In the genomic region with DNA sequence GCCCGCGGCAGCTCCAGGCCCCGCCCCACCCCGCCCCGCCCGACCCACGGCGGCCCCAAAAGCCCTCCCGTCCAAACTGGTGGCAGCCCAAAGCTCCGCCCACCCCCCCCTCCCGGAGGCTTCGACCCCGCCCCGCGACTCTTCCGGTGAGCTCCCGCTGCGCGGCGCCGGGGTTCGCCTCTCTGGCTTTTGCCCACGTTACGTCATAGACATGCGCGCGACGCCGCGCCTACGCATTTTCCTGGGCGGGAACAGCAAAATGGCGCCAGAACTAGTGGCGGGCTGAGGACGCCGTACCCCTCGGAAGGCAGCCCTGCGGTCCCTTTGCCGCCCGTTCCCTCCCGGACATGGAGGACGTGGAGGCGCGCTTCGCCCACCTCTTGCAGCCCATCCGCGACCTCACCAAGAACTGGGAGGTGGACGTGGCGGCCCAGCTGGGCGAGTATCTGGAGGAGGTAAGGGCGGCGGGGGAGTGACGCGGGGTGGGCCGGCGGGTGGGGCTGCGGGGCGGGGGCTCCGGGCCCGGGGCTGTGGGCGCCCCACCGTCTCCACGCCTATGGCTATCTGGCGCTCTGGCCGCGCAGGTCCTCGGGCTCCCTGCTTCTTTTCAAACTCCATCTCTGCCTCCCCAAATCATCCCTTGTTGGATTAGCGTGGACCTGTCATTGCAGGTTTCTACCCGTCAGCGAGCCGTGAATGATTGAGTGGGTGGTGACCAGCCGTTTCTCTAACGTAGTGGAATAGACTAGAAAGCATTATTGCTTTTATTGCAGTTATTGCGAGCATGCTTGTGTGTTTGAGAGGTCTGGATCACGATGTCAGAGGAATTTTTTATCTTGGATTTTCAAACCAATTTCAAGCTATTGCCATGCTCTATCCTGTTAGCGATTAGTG, we compare ENCODE assay signal across 1 cellular context.
TF ChIP-seq lines count a peak whose summit lies in the region.

TSS of gene NCAPH2 (plus strand) at position 234 of the 894 bp plus-strand sequence. CDS start at position 348, 114 bp downstream.

TF ChIP-seq in HepG2, 621 proteins besides CTCF, POLR2A, EP300 and RAD21 (continued from another document and continues in another):
- TF ChIP-seq, protein P1, sequence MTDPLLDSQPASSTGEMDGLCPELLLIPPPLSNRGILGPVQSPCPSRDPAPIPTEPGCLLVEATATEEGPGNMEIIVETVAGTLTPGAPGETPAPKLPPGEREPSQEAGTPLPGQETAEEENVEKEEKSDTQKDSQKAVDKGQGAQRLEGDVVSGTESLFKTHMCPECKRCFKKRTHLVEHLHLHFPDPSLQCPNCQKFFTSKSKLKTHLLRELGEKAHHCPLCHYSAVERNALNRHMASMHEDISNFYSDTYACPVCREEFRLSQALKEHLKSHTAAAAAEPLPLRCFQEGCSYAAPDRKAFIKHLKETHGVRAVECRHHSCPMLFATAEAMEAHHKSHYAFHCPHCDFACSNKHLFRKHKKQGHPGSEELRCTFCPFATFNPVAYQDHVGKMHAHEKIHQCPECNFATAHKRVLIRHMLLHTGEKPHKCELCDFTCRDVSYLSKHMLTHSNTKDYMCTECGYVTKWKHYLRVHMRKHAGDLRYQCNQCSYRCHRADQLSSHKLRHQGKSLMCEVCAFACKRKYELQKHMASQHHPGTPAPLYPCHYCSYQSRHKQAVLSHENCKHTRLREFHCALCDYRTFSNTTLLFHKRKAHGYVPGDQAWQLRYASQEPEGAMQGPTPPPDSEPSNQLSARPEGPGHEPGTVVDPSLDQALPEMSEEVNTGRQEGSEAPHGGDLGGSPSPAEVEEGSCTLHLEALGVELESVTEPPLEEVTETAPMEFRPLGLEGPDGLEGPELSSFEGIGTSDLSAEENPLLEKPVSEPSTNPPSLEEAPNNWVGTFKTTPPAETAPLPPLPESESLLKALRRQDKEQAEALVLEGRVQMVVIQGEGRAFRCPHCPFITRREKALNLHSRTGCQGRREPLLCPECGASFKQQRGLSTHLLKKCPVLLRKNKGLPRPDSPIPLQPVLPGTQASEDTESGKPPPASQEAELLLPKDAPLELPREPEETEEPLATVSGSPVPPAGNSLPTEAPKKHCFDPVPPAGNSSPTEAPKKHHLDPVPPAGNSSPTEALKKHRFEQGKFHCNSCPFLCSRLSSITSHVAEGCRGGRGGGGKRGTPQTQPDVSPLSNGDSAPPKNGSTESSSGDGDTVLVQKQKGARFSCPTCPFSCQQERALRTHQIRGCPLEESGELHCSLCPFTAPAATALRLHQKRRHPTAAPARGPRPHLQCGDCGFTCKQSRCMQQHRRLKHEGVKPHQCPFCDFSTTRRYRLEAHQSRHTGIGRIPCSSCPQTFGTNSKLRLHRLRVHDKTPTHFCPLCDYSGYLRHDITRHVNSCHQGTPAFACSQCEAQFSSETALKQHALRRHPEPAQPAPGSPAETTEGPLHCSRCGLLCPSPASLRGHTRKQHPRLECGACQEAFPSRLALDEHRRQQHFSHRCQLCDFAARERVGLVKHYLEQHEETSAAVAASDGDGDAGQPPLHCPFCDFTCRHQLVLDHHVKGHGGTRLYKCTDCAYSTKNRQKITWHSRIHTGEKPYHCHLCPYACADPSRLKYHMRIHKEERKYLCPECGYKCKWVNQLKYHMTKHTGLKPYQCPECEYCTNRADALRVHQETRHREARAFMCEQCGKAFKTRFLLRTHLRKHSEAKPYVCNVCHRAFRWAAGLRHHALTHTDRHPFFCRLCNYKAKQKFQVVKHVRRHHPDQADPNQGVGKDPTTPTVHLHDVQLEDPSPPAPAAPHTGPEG (CRISPR knock-in tag; IDR thresholded peaks at IDR 0.05): no peak
- no peak for TF ChIP-seq JUN (CRISPR knock-in tag; IDR thresholded peaks at IDR 0.05)
- TF ChIP-seq ZBTB20 (CRISPR knock-in tag; IDR thresholded peaks at IDR 0.05; ENCODE audit: borderline replicate concordance, low read depth): no peak
- peak; percentile 53 for TF ChIP-seq SKI (IDR thresholded peaks at IDR 0.05; ENCODE audit: partially characterized antibody)
- TF ChIP-seq PBX2 (CRISPR knock-in tag; IDR thresholded peaks at IDR 0.05): no peak
- no peak for TF ChIP-seq CENPX (CRISPR knock-in tag; IDR thresholded peaks at IDR 0.05)
- no peak for TF ChIP-seq ZNF318 (CRISPR knock-in tag; IDR thresholded peaks at IDR 0.05)
- TF ChIP-seq U2AF2 (IDR thresholded peaks at IDR 0.05; ENCODE audit: low read depth, low read length): no peak
- TF ChIP-seq KAT8 (CRISPR knock-in tag; IDR thresholded peaks at IDR 0.05): peak; percentile 92
- TF ChIP-seq, protein P2, sequence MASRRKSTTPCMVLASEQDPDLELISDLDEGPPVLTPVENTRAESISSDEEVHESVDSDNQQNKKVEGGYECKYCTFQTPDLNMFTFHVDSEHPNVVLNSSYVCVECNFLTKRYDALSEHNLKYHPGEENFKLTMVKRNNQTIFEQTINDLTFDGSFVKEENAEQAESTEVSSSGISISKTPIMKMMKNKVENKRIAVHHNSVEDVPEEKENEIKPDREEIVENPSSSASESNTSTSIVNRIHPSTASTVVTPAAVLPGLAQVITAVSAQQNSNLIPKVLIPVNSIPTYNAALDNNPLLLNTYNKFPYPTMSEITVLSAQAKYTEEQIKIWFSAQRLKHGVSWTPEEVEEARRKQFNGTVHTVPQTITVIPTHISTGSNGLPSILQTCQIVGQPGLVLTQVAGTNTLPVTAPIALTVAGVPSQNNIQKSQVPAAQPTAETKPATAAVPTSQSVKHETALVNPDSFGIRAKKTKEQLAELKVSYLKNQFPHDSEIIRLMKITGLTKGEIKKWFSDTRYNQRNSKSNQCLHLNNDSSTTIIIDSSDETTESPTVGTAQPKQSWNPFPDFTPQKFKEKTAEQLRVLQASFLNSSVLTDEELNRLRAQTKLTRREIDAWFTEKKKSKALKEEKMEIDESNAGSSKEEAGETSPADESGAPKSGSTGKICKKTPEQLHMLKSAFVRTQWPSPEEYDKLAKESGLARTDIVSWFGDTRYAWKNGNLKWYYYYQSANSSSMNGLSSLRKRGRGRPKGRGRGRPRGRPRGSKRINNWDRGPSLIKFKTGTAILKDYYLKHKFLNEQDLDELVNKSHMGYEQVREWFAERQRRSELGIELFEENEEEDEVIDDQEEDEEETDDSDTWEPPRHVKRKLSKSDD (CRISPR knock-in tag; IDR thresholded peaks at IDR 0.05; ENCODE audit: low read depth): 0 out of 2 replicates have a peak, but pooled peaks have one; percentile 47
- TF ChIP-seq HDAC1 (CRISPR knock-in tag; IDR thresholded peaks at IDR 0.05): peak; percentile 99
- no peak for TF ChIP-seq ZNF749 (CRISPR knock-in tag; IDR thresholded peaks at IDR 0.05; ENCODE audit: borderline replicate concordance)
- TF ChIP-seq, protein P3, sequence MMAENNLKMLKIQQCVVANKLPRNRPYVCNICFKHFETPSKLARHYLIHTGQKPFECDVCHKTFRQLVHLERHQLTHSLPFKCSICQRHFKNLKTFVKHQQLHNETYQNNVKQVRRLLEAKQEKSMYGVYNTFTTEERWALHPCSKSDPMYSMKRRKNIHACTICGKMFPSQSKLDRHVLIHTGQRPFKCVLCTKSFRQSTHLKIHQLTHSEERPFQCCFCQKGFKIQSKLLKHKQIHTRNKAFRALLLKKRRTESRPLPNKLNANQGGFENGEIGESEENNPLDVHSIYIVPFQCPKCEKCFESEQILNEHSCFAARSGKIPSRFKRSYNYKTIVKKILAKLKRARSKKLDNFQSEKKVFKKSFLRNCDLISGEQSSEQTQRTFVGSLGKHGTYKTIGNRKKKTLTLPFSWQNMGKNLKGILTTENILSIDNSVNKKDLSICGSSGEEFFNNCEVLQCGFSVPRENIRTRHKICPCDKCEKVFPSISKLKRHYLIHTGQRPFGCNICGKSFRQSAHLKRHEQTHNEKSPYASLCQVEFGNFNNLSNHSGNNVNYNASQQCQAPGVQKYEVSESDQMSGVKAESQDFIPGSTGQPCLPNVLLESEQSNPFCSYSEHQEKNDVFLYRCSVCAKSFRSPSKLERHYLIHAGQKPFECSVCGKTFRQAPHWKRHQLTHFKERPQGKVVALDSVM (CRISPR knock-in tag; IDR thresholded peaks at IDR 0.05): no peak
- no peak for TF ChIP-seq ZMAT5 (CRISPR knock-in tag; IDR thresholded peaks at IDR 0.05; ENCODE audit: borderline replicate concordance, low read depth)
- TF ChIP-seq NFKB2 (CRISPR knock-in tag; IDR thresholded peaks at IDR 0.05; ENCODE audit: borderline replicate concordance): peak; percentile 86; the same call in 1 of the 2 replicates
- TF ChIP-seq PRPF4 (IDR thresholded peaks at IDR 0.05; ENCODE audit: low read depth, low read length, poor library complexity, severe bottlenecking): no peak
- peak; percentile 60 for TF ChIP-seq MED8 (CRISPR knock-in tag; IDR thresholded peaks at IDR 0.05; ENCODE audit: insufficient replicate concordance)
- TF ChIP-seq PHF5A (CRISPR knock-in tag; IDR thresholded peaks at IDR 0.05; ENCODE audit: low read depth, unreplicated experiment): no peak
- no peak for TF ChIP-seq RFX5 (IDR thresholded peaks at IDR 0.05; ENCODE audit: low read depth, low read length)
- TF ChIP-seq ZSCAN31 (CRISPR knock-in tag; IDR thresholded peaks at IDR 0.05; ENCODE audit: low read depth): no peak
- no peak for TF ChIP-seq ZFP41 (CRISPR knock-in tag; IDR thresholded peaks at IDR 0.05; ENCODE audit: borderline replicate concordance)
- TF ChIP-seq, protein P4, sequence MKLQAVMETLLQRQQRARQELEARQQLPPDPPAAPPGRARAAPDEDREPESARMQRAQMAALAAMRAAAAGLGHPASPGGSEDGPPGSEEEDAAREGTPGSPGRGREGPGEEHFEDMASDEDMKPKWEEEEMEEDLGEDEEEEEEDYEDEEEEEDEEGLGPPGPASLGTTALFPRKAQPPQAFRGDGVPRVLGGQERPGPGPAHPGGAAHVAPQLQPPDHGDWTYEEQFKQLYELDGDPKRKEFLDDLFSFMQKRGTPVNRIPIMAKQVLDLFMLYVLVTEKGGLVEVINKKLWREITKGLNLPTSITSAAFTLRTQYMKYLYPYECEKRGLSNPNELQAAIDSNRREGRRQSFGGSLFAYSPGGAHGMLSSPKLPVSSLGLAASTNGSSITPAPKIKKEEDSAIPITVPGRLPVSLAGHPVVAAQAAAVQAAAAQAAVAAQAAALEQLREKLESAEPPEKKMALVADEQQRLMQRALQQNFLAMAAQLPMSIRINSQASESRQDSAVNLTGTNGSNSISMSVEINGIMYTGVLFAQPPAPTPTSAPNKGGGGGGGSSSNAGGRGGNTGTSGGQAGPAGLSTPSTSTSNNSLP (IDR thresholded peaks at IDR 0.05; ENCODE audit: low read depth, low read length): no peak
- TF ChIP-seq AGO2 (optimal IDR thresholded peaks at IDR 0.05; ENCODE audit: low read depth, low read length): no peak
- TF ChIP-seq ZFP36 (IDR thresholded peaks at IDR 0.05; ENCODE audit: borderline replicate concordance, low read depth, low read length, partially characterized antibody): no peak
- no peak for TF ChIP-seq MAFF (IDR thresholded peaks at IDR 0.05; ENCODE audit: low read depth, low read length)
